Comparison of ENCODE assay signal across 20 cellular contexts in genomic region chr4:108372678-108373077, GRCh38.
DNase-seq lines count a peak whose midpoint lies in the region; ATAC-seq and TF ChIP-seq lines count a peak whose summit lies in the region.
"Had no signal": no experiment of that assay in that cellular context is flagged by ENCODE, and none has a peak within 500 bp of the region (broad histone marks: within the 10 kb centered on the region; RNA-seq: fewer than 3 reads in every experiment).

No MANE protein-coding gene starts in this region.

- H2AFZ ChIP-seq in OCI-LY7 (ENCODE audit: low read length): no peak overlapping the region
- H2AFZ ChIP-seq: neural progenitor cell had no signal

- TF ChIP-seq CTCF in OCI-LY7 (conservative IDR thresholded peaks at IDR 0.05; ENCODE audit: low read length): no peak

- H3K27me3 Mint-ChIP-seq in activated naive CD8-positive, alpha-beta T cell: no peaks in the 10 kb centered on the region
- H3K27me3 Mint-ChIP-seq in activated naive CD8-positive, alpha-beta T cell treated with anti-CD3 and anti-CD28 coated beads, Interleukin-2, amount 50 U/mL, for 24 hours: peaks cover 23% of the 10 kb centered on the region
- no peaks in the 10 kb centered on the region for H3K27me3 Mint-ChIP-seq in activated naive CD4-positive, alpha-beta T cell treated with anti-CD3 and anti-CD28 coated beads, Interleukin-2, amount 50 U/mL, for 24 hours

- intact Hi-C loops in OCI-LY7 (cut with micrococcal nuclease; ENCODE audit: unreplicated experiment): loop anchor here (10.0 kb wide), 1 partner anchor 198 kb away; no protein-coding TSS in a partner anchor

- no peak for ATAC-seq in activated naive CD8-positive, alpha-beta T cell treated with anti-CD3 and anti-CD28 coated beads, Interleukin-2, amount 50 U/mL, for 24 hours
- ATAC-seq: psoas muscle, WTC11 had no signal

- H3K4me1 ChIP-seq in OCI-LY7 (ENCODE audit: insufficient read depth, low read length, poor library complexity, severe bottlenecking): peaks cover 10% of the 10 kb centered on the region
- H3K4me1 ChIP-seq in thymus (ENCODE audit: control insufficient read depth, insufficient read depth, low read length): peaks cover 34% of the 10 kb centered on the region
- H3K4me1 ChIP-seq: psoas muscle, suprapubic skin had no signal

- H3K27ac Mint-ChIP-seq in activated naive CD8-positive, alpha-beta T cell: peak overlapping the region; percentile 46
- H3K27ac Mint-ChIP-seq in activated naive CD8-positive, alpha-beta T cell treated with anti-CD3 and anti-CD28 coated beads, Interleukin-2, amount 50 U/mL, for 24 hours: no peak overlapping the region
- no peak overlapping the region for H3K27ac Mint-ChIP-seq in activated naive CD4-positive, alpha-beta T cell treated with anti-CD3 and anti-CD28 coated beads, Interleukin-2, amount 50 U/mL, for 24 hours
- H3K27ac Mint-ChIP-seq: T-helper 2 cell treated with Interferon-gamma antibody and Interleukin-4, amounts not matched to agents 5 μg/mL and 100 μg/mL, for 36 hours; WTC11 had no signal

- CTCF ChIA-PET in OCI-LY7 (lab: Charles Lee; ENCODE audit: unreplicated experiment): interaction anchor here (1.0 kb wide), 1 partner anchor 25 kb away, joined by 3 read pairs; no protein-coding TSS in a partner anchor

- H3K4me3 ChIP-seq in OCI-LY7 (ENCODE audit: low read depth, low read length, poor library complexity, severe bottlenecking): no peak overlapping the region
- no peak overlapping the region for H3K4me3 ChIP-seq in thymus (ENCODE audit: low read length)
- H3K4me3 ChIP-seq: neural progenitor cell, psoas muscle, skin epidermis, suprapubic skin had no signal

- no peak overlapping the region for H3K4me2 ChIP-seq in OCI-LY7 (ENCODE audit: low read length)

- POLR2A ChIA-PET in OCI-LY7 (lab: Charles Lee): interaction anchor here (0.5 to 1.9 kb wide), 4 partner anchors 12 to 280 kb away, joined by 3 to 7 read pairs (median 6); no protein-coding TSS in a partner anchor

- H3K4me3 Mint-ChIP-seq in activated naive CD8-positive, alpha-beta T cell: peak overlapping the region; percentile 76
- H3K4me3 Mint-ChIP-seq in activated naive CD8-positive, alpha-beta T cell treated with anti-CD3 and anti-CD28 coated beads, Interleukin-2, amount 50 U/mL, for 24 hours: no peak overlapping the region
- peak overlapping the region; percentile 57 for H3K4me3 Mint-ChIP-seq in activated naive CD4-positive, alpha-beta T cell treated with anti-CD3 and anti-CD28 coated beads, Interleukin-2, amount 50 U/mL, for 24 hours
- H3K4me3 Mint-ChIP-seq: neural progenitor cell; T-helper 2 cell treated with Interferon-gamma antibody and Interleukin-4, amounts not matched to agents 5 μg/mL and 100 μg/mL, for 36 hours; WTC11 had no signal

- no peaks in the 10 kb centered on the region for H3K27me3 ChIP-seq in thymus (ENCODE audit: control insufficient read depth, insufficient read depth)
- H3K27me3 ChIP-seq: neural progenitor cell had no signal

- no peak overlapping the region for H3K27ac ChIP-seq in OCI-LY7 (ENCODE audit: low read depth, low read length, poor library complexity, severe bottlenecking)
- peak overlapping the region; percentile 67 for H3K27ac ChIP-seq in thymus (ENCODE audit: low read depth)
- H3K27ac ChIP-seq: HL-60, psoas muscle, skin epidermis, suprapubic skin had no signal

- H3K9me2 ChIP-seq in OCI-LY7 (ENCODE audit: insufficient read depth, low read length): no peaks in the 10 kb centered on the region

- BruUV-seq in OCI-LY7 (replicated peaks; lab: Mats Ljungman, UMichigan): no TSS peak

- no peaks in the 10 kb centered on the region for H3K79me2 ChIP-seq in OCI-LY7 (ENCODE audit: insufficient read depth, low read depth, low read length)

- H3K4me1 Mint-ChIP-seq in activated naive CD8-positive, alpha-beta T cell (ENCODE audit: low read depth): peaks cover 41% of the 10 kb centered on the region
- H3K4me1 Mint-ChIP-seq in activated naive CD8-positive, alpha-beta T cell treated with anti-CD3 and anti-CD28 coated beads, Interleukin-2, amount 50 U/mL, for 24 hours: peaks cover 33% of the 10 kb centered on the region
- H3K4me1 Mint-ChIP-seq in activated naive CD4-positive, alpha-beta T cell treated with anti-CD3 and anti-CD28 coated beads, Interleukin-2, amount 50 U/mL, for 24 hours: peaks cover 48% of the 10 kb centered on the region

- H3K36me3 ChIP-seq in OCI-LY7 (ENCODE audit: insufficient read depth, low read length): no peaks in the 10 kb centered on the region
- H3K36me3 ChIP-seq in thymus (ENCODE audit: control insufficient read depth, insufficient read depth): no peaks in the 10 kb centered on the region
- H3K36me3 ChIP-seq: neural progenitor cell, suprapubic skin had no signal

- 11% methylated on average over 5 of the region's 5 CpGs for WGBS in thymus

- no peaks in the 10 kb centered on the region for H3K9me3 ChIP-seq in OCI-LY7 (ENCODE audit: low read length)
- H3K9me3 ChIP-seq in thymus (ENCODE audit: control insufficient read depth): no peaks in the 10 kb centered on the region
- H3K9me3 ChIP-seq: psoas muscle, suprapubic skin had no signal

- no peaks in the 10 kb centered on the region for H4K20me1 ChIP-seq in OCI-LY7 (ENCODE audit: insufficient read depth, low read length)

- no peak for DNase-seq in activated naive CD8-positive, alpha-beta T cell treated with anti-CD3 and anti-CD28 coated beads, Interleukin-2, amount 50 U/mL, for 24 hours
- DNase-seq in OCI-LY7 (ENCODE audit: low spot score) (peak; percentile 12), medulla oblongata (ENCODE audit: extremely low spot score) (no peak), RKO (ENCODE audit: low spot score) (no peak), NCI-H345 treated with DMSO at 0.1 percent for 48 hours (lab: John Stamatoyannopoulos, UW; ENCODE audit: unreplicated experiment) (no peak)
- DNase-seq: DMS79 treated with DMSO at 0.1 percent for 48 hours; effector CD4-positive, alpha-beta T cell; IMR-90; NCI-H1694 treated with DMSO at 0.1 percent for 48 hours; NCI-H748 treated with DMSO at 0.1 percent for 48 hours; psoas muscle had no signal

- no peaks in the 10 kb centered on the region for H3K36me3 Mint-ChIP-seq in activated naive CD8-positive, alpha-beta T cell
- no peaks in the 10 kb centered on the region for H3K36me3 Mint-ChIP-seq in activated naive CD8-positive, alpha-beta T cell treated with anti-CD3 and anti-CD28 coated beads, Interleukin-2, amount 50 U/mL, for 24 hours (ENCODE audit: low read depth)
- H3K36me3 Mint-ChIP-seq in activated naive CD4-positive, alpha-beta T cell treated with anti-CD3 and anti-CD28 coated beads, Interleukin-2, amount 50 U/mL, for 24 hours: no peaks in the 10 kb centered on the region
- H3K36me3 Mint-ChIP-seq: neural progenitor cell, WTC11 had no signal

- H3K9me3 Mint-ChIP-seq in activated naive CD8-positive, alpha-beta T cell (ENCODE audit: low read depth): no peaks in the 10 kb centered on the region
- no peaks in the 10 kb centered on the region for H3K9me3 Mint-ChIP-seq in activated naive CD8-positive, alpha-beta T cell treated with anti-CD3 and anti-CD28 coated beads, Interleukin-2, amount 50 U/mL, for 24 hours
- H3K9me3 Mint-ChIP-seq in activated naive CD4-positive, alpha-beta T cell treated with anti-CD3 and anti-CD28 coated beads, Interleukin-2, amount 50 U/mL, for 24 hours: no peaks in the 10 kb centered on the region
- H3K9me3 Mint-ChIP-seq: neural progenitor cell; T-helper 2 cell treated with Interferon-gamma antibody and Interleukin-4, amounts not matched to agents 5 μg/mL and 100 μg/mL, for 36 hours; WTC11 had no signal
